ENCODE assay signal across 1 cellular context in genomic region chr11:76347391-76347790, GRCh38.
TF ChIP-seq lines count a peak whose summit lies in the region.

No MANE protein-coding gene starts in this region.

TF ChIP-seq in H1, 55 proteins besides CTCF, POLR2A, EP300 and RAD21 (continued from another document):
- TF ChIP-seq CHD7 (IDR thresholded peaks at IDR 0.05; ENCODE audit: insufficient replicate concordance, low read length) = no peak
- TF ChIP-seq SP1 (IDR thresholded peaks at IDR 0.05; ENCODE audit: low read depth, low read length) = no peak
- no peak for TF ChIP-seq ASH2L (IDR thresholded peaks at IDR 0.05; ENCODE audit: low read length)
- TF ChIP-seq YY1 (IDR thresholded peaks at IDR 0.05; ENCODE audit: low read depth, low read length) = no peak
- no peak for TF ChIP-seq NRF1 (IDR thresholded peaks at IDR 0.05; ENCODE audit: low read depth, low read length)
- no peak for TF ChIP-seq CREB1 (IDR thresholded peaks at IDR 0.05)
- TF ChIP-seq KDM1A (IDR thresholded peaks at IDR 0.05; ENCODE audit: borderline replicate concordance, low read length) = no peak
- no peak for TF ChIP-seq ATF2 (IDR thresholded peaks at IDR 0.05; ENCODE audit: low read length)
- no peak for TF ChIP-seq HDAC2 (IDR thresholded peaks at IDR 0.05; ENCODE audit: borderline replicate concordance in 1 of 2, low read depth in 2 of 2, low read length in 2 of 2)
TF ChIP-seq in H1: peak in this region for 0.
